In the genomic region with DNA sequence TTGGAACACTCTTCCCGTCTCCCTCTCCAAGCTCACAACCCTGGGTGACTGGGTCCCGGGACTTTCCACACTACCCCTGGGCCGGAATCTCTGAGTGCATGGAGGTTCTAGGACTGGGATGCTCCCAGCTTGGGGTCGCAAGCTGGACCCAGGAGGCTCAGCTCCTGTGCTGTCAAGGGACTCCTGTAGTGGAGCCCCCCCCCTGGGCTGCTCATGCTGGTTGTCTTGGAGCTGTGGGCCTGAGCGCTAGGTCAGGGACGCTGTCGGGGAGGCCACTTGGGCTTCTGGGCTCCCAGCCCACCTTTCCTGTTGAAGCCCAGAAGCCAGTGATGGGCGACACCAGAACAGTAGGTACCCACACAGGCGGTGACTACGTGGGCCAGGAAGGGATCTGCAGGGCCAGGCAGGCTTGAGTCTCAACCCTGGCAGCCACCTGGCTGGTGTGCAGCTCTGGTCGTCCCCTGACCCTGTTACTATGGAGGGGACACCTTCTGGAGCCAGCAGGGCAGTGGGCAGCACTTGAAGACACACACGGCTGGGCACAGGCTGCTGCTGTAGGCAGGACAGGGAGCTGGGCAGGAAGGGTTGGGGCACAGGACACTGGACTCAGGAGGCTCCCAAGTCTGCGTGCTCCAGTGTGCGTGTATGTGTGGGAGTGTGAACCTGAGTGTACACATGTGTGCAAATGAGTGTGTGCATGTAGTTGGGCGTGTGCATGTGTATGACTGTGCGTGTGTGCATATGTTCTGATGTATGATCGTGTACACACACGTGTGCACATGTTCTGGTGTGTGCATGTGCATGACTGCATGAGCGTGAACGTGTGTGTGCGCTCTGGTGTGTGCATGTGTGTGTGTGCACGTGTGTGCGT, we compare ENCODE assay signal across 23 cellular contexts. TPM values are rescaled to one million over a fixed set of nuclear protein-coding genes. Genes with fewer than 3 reads are reported as not detected.
DNase-seq lines count a peak whose midpoint lies in the region; ATAC-seq and TF ChIP-seq lines count a peak whose summit lies in the region.
"Had no signal": no experiment of that assay in that cellular context is flagged by ENCODE, and none has a peak within 500 bp of the region (broad histone marks: within the 10 kb centered on the region; RNA-seq: fewer than 3 reads in every experiment).

No MANE protein-coding gene starts in this region.

- peaks cover 0 to 18% of the 10 kb centered on the region in 2 donors for H3K4me1 ChIP-seq in right atrium auricular region
- no peaks in the 10 kb centered on the region for H3K4me1 ChIP-seq in colonic mucosa
- no peaks in the 10 kb centered on the region for H3K4me1 ChIP-seq in smooth muscle cell (ENCODE audit: low read depth)

- H3K4me3 ChIP-seq in right atrium auricular region (no peak overlapping the region), colonic mucosa (no peak overlapping the region), smooth muscle cell (no peak overlapping the region)
- H3K4me3 ChIP-seq: gastroesophageal sphincter, uterus had no signal

- POLR2A ChIA-PET in naive thymus-derived CD8-positive, alpha-beta T cell (lab: Charles Lee): interaction anchor here (1.3 kb wide), 1 partner anchor 74 kb away, joined by 4 read pairs; no protein-coding TSS in a partner anchor

- peaks cover 5% of the 10 kb centered on the region for H3K4me1 Mint-ChIP-seq in brain
- peaks cover 10 to 22% (median 14%) of the 10 kb centered on the region in 4 donors for H3K4me1 Mint-ChIP-seq in naive thymus-derived CD8-positive, alpha-beta T cell
- H3K4me1 Mint-ChIP-seq: activated CD4-positive, alpha-beta T cell treated with anti-CD3 and anti-CD28 coated beads, Interleukin-2, amount 10 ng/mL, durations not matched to agents 7 days and 5 days; CD14-positive monocyte had no signal

- WGBS in smooth muscle cell (ENCODE audit: low lambda C conversion rate): 91% methylated on average over 23 of the region's 23 CpGs

- H3K79me2 ChIP-seq in smooth muscle cell (ENCODE audit: low read depth): no peaks in the 10 kb centered on the region

- H3F3A ChIP-seq in smooth muscle cell (ENCODE audit: low read depth): no peaks in the 10 kb centered on the region

- H3K27me3 Mint-ChIP-seq in brain: peaks cover 66% of the 10 kb centered on the region
- H3K27me3 Mint-ChIP-seq in naive thymus-derived CD8-positive, alpha-beta T cell: peaks cover 29 to 44% (median 39%) of the 10 kb centered on the region in 5 donors

- H4K20me1 ChIP-seq in smooth muscle cell (ENCODE audit: low read depth): no peaks in the 10 kb centered on the region

- H3K36me3 Mint-ChIP-seq in brain: no peaks in the 10 kb centered on the region
- H3K36me3 Mint-ChIP-seq in naive thymus-derived CD8-positive, alpha-beta T cell: peaks cover 0 to 8% (median 0%) of the 10 kb centered on the region in 3 donors

- H3K36me3 ChIP-seq in right atrium auricular region (no peaks in the 10 kb centered on the region), colonic mucosa (no peaks in the 10 kb centered on the region), smooth muscle cell (ENCODE audit: low read depth) (no peaks in the 10 kb centered on the region)
- H3K36me3 ChIP-seq: esophagus squamous epithelium, gastroesophageal sphincter, neutrophil, uterus had no signal

- H3K9me3 Mint-ChIP-seq in brain: peaks cover 3 to 12% (median 7%) of the 10 kb centered on the region in 5 experiments
- H3K9me3 Mint-ChIP-seq in naive thymus-derived CD8-positive, alpha-beta T cell: no peaks in the 10 kb centered on the region

- H3K9me3 ChIP-seq in right atrium auricular region (no peaks in the 10 kb centered on the region), colonic mucosa (no peaks in the 10 kb centered on the region), smooth muscle cell (replicated peaks; ENCODE audit: low read depth) (no peaks in the 10 kb centered on the region)
- H3K9me3 ChIP-seq: esophagus squamous epithelium, gastroesophageal sphincter, neutrophil, uterus had no signal

- H3K4me3 Mint-ChIP-seq in brain: peak overlapping the region in 3 of 5 experiments; percentile 26 to 76 (median 61)
- H3K4me3 Mint-ChIP-seq in naive thymus-derived CD8-positive, alpha-beta T cell: peak overlapping the region in 9 of 10 donors; percentile 24 to 71 (median 56)
- H3K4me3 Mint-ChIP-seq: activated CD4-positive, alpha-beta T cell treated with anti-CD3 and anti-CD28 coated beads, Interleukin-2, amount 10 ng/mL, durations not matched to agents 7 days and 5 days had no signal

- no peak overlapping the region for H3K4me2 ChIP-seq in smooth muscle cell

- H2AFZ ChIP-seq in smooth muscle cell (ENCODE audit: low read depth): no peak overlapping the region

- peak overlapping the region in 2 of 5 experiments; percentile 21 to 89 for H3K27ac Mint-ChIP-seq in brain
- H3K27ac Mint-ChIP-seq in naive thymus-derived CD8-positive, alpha-beta T cell: peak overlapping the region in 2 of 10 donors; percentile 6 to 28
- H3K27ac Mint-ChIP-seq: activated CD4-positive, alpha-beta T cell treated with anti-CD3 and anti-CD28 coated beads, Interleukin-2, amount 10 ng/mL, durations not matched to agents 7 days and 5 days had no signal

- H3K27me3 ChIP-seq in right atrium auricular region: peaks cover 6 to 8% of the 10 kb centered on the region in 2 donors
- H3K27me3 ChIP-seq in colonic mucosa: peaks cover 37% of the 10 kb centered on the region
- H3K27me3 ChIP-seq in smooth muscle cell (ENCODE audit: low read depth): peaks cover 50% of the 10 kb centered on the region

- intact Hi-C loops in cardiac septum (cut with DNase I) (no loop called here), colonic mucosa (cut with DNase I) (no loop called here)

- TF ChIP-seq CTCF in right atrium auricular region (IDR thresholded peaks at IDR 0.05): no peak
- TF ChIP-seq CTCF in brain (conservative IDR thresholded peaks at IDR 0.05): no peak
- no peak for TF ChIP-seq CTCF in colonic mucosa (IDR thresholded peaks at IDR 0.05)
- TF ChIP-seq CTCF in smooth muscle cell (IDR thresholded peaks at IDR 0.05; ENCODE audit: borderline replicate concordance, insufficient read depth, poor library complexity, severe bottlenecking): no peak

- DNase-seq in cardiac septum (ENCODE audit: low spot score): peak; percentile 24
- no peak for DNase-seq in right atrium auricular region (ENCODE audit: low spot score)
- DNase-seq in naive thymus-derived CD8-positive, alpha-beta T cell: no peak
- DNase-seq in colonic mucosa: no peak
- DNase-seq in smooth muscle cell (lab: John Stamatoyannopoulos, UW; ENCODE audit: unreplicated experiment): no peak
- no peak for DNase-seq in activated CD4-positive, alpha-beta T cell treated with anti-CD3 and anti-CD28 coated beads, Interleukin-2, amount 50 U/mL, for 48 hours
- no peak for DNase-seq in kidney glomerular epithelial cell (lab: John Stamatoyannopoulos, UW)
- DNase-seq: activated CD4-positive, alpha-beta T cell treated with anti-CD3 and anti-CD28 coated beads, Interleukin-2, amount 10 ng/mL, durations not matched to agents 7 days and 5 days; activated CD8-positive, alpha-beta memory T cell treated with anti-CD3 and anti-CD28 coated beads, Interleukin-2, amount 50 U/mL, for 4 hours; activated naive CD4-positive, alpha-beta T cell; DMS 273 treated with DMSO at 0.1 percent for 48 hours; effector CD8-positive, alpha-beta T cell; esophagus squamous epithelium; KBM-7; NCI-H1694; SHP77; stimulated activated CD4-positive, alpha-beta T cell treated with anti-CD3 and anti-CD28 coated beads, Interleukin-12 subunit alpha, Interleukin-12 subunit beta, amount 100 ng/mL, for 4 hours; uterus had no signal

- H3K9ac ChIP-seq in colonic mucosa (ENCODE audit: low read depth in 2 of 2, low read length in 2 of 2) (no peak overlapping the region), smooth muscle cell (ENCODE audit: low read depth) (no peak overlapping the region)

- no peak for ATAC-seq in naive thymus-derived CD8-positive, alpha-beta T cell
- ATAC-seq: gastroesophageal sphincter had no signal

- H3K27ac ChIP-seq in right atrium auricular region (no peak overlapping the region), colonic mucosa (no peak overlapping the region), smooth muscle cell (ENCODE audit: low read depth) (no peak overlapping the region)
- H3K27ac ChIP-seq: esophagus squamous epithelium, gastroesophageal sphincter, neutrophil, uterus had no signal

RNA-seq across cellular contexts. Expression of a gene that starts 3.0 kb away (rescaled TPM):
- not detected for total RNA-seq in cardiac septum
- not detected for total RNA-seq in right atrium auricular region
- 1.3 TPM for polyA plus RNA-seq in brain (ENCODE audit: insufficient read depth, low read depth, low replicate concordance)
- total RNA-seq in naive thymus-derived CD8-positive, alpha-beta T cell: 1 to 10 TPM; 2.5 to 3.3 TPM
- 10 to 100 TPM in 1 of 3 donors, 1 to 10 TPM in 2; 6.0 to 18.9 (median 9.6) TPM for polyA plus RNA-seq in naive thymus-derived CD8-positive, alpha-beta T cell
- total RNA-seq in colonic mucosa: 10 to 100 TPM; 11.4 to 13.9 TPM
- 3.5 TPM in 1 of 2 replicates, not detected in the other for total RNA-seq in smooth muscle cell
- polyA plus RNA-seq in smooth muscle cell: 0.56 and 3.4 TPM in 2 replicates
- total RNA-seq: astrocyte had no signal

RNA-seq across cellular contexts. Expression of a gene that starts 43.3 kb away (rescaled TPM):
- 3.4 TPM for total RNA-seq in cardiac septum
- total RNA-seq in right atrium auricular region: 1 to 10 TPM; 6.4 to 6.8 TPM
- polyA plus RNA-seq in brain (ENCODE audit: insufficient read depth, low read depth, low replicate concordance): 42.7 TPM
- total RNA-seq in naive thymus-derived CD8-positive, alpha-beta T cell: 10 to 100 TPM; 39.6 to 45.4 TPM
- 10 to 100 TPM; 20.6 to 37.5 (median 27.4) TPM for polyA plus RNA-seq in naive thymus-derived CD8-positive, alpha-beta T cell
- 100 to 1,000 TPM; 105 to 120 TPM for total RNA-seq in colonic mucosa
- 16.1 and 27.4 TPM in 2 replicates for total RNA-seq in smooth muscle cell
- 18.4 and 26.6 TPM in 2 replicates for polyA plus RNA-seq in smooth muscle cell
